Comparison of ENCODE assay signal across 25 cellular contexts in the genomic region with DNA sequence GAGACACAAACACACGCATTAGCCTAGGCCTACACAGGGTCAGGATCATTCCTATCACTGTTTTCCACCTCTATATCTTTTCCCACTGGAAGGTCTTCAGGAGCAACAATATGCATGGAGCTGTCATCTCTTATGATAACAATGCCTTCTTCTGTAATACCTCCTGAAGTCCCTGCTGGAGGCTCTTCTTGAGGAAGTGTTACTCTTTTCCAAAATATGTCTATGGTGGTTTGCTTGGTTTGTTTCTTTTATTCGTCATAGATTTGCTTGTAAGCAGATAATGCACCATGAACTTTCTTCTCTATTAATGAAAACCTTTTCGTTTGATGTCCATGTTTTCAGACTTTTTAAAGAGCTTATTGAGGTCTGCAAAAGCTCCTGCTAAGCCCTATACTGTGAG.
"Had no signal": no experiment of that assay in that cellular context is flagged by ENCODE, and none has a peak within 500 bp of the region (broad histone marks: within the 10 kb centered on the region; RNA-seq: fewer than 3 reads in every experiment).

No MANE protein-coding gene starts in this region.

- H3K9me3 ChIP-seq: heart left ventricle, prostate gland, suprapubic skin, tibial artery, upper lobe of right lung had no signal

- H3K27ac ChIP-seq: heart left ventricle, prostate gland, suprapubic skin, tibial artery, upper lobe of right lung had no signal

- H3K4me1 Mint-ChIP-seq: activated CD4-positive, alpha-beta memory T cell treated with anti-CD3 and anti-CD28 coated beads, Interleukin-2, amount 10 ng/mL, durations not matched to agents 7 days and 5 days; activated CD4-positive, alpha-beta T cell treated with anti-CD3 and anti-CD28 coated beads, Interleukin-2, amount 10 ng/mL, durations not matched to agents 7 days and 5 days had no signal

- H3K9me3 Mint-ChIP-seq: activated CD4-positive, alpha-beta memory T cell treated with anti-CD3 and anti-CD28 coated beads, Interleukin-2, amount 10 ng/mL, durations not matched to agents 7 days and 5 days; activated CD4-positive, alpha-beta T cell treated with anti-CD3 and anti-CD28 coated beads, Interleukin-2, amount 10 ng/mL, durations not matched to agents 7 days and 5 days; activated T-cell treated with anti-CD3 and anti-CD28 coated beads, Interleukin-2, amount 50 U/mL, for 24 hours; nephron; stimulated activated naive B cell treated with anti-CD40 and anti-IgM and Interleukin-4, amounts not matched to agents 10 μg/mL and 1 μg/mL and 100 μg/mL, for 72 hours had no signal

- H3K27me3 Mint-ChIP-seq: activated T-cell treated with anti-CD3 and anti-CD28 coated beads, Interleukin-2, amount 50 U/mL, for 24 hours; stimulated activated naive B cell treated with anti-CD40 and anti-IgM and Interleukin-4, amounts not matched to agents 10 μg/mL and 1 μg/mL and 100 μg/mL, for 72 hours had no signal

- H3K36me3 Mint-ChIP-seq: activated naive CD4-positive, alpha-beta T cell treated with anti-CD3 and anti-CD28 coated beads, Interleukin-2, amount 50 U/mL, for 72 hours had no signal

- ATAC-seq: activated naive CD4-positive, alpha-beta T cell treated with anti-CD3 and anti-CD28 coated beads, Interleukin-2, amount 50 U/mL, for 72 hours; heart left ventricle; left lobe of liver; sciatic nerve; stimulated activated naive B cell treated with anti-CD40 and anti-IgM and Interleukin-4, amounts not matched to agents 10 μg/mL and 1 μg/mL and 100 μg/mL, for 72 hours; upper lobe of right lung had no signal

- FAIRE-seq: endothelial cell of umbilical vein, small intestine had no signal

- H3K27ac Mint-ChIP-seq: activated CD4-positive, alpha-beta memory T cell treated with anti-CD3 and anti-CD28 coated beads, Interleukin-2, amount 10 ng/mL, durations not matched to agents 7 days and 5 days; activated CD4-positive, alpha-beta T cell treated with anti-CD3 and anti-CD28 coated beads, Interleukin-2, amount 10 ng/mL, durations not matched to agents 7 days and 5 days; activated naive CD4-positive, alpha-beta T cell treated with anti-CD3 and anti-CD28 coated beads, Interleukin-2, amount 50 U/mL, for 72 hours; activated T-cell treated with anti-CD3 and anti-CD28 coated beads, Interleukin-2, amount 50 U/mL, for 24 hours; nephron; stimulated activated naive B cell treated with anti-CD40 and anti-IgM and Interleukin-4, amounts not matched to agents 10 μg/mL and 1 μg/mL and 100 μg/mL, for 72 hours had no signal

- H3K4me3 Mint-ChIP-seq: activated CD4-positive, alpha-beta memory T cell treated with anti-CD3 and anti-CD28 coated beads, Interleukin-2, amount 10 ng/mL, durations not matched to agents 7 days and 5 days; activated CD4-positive, alpha-beta T cell treated with anti-CD3 and anti-CD28 coated beads, Interleukin-2, amount 10 ng/mL, durations not matched to agents 7 days and 5 days; activated T-cell treated with anti-CD3 and anti-CD28 coated beads, Interleukin-2, amount 50 U/mL, for 24 hours; nephron; stimulated activated naive B cell treated with anti-CD40 and anti-IgM and Interleukin-4, amounts not matched to agents 10 μg/mL and 1 μg/mL and 100 μg/mL, for 72 hours had no signal

- H3K4me3 ChIP-seq: heart left ventricle, lung, prostate gland, suprapubic skin, tibial artery, upper lobe of right lung had no signal

- H3K4me1 ChIP-seq: heart left ventricle, prostate gland, suprapubic skin, upper lobe of right lung had no signal

- H3K27me3 ChIP-seq: heart left ventricle, suprapubic skin, tibial artery, upper lobe of right lung had no signal

- DNase-seq: activated CD4-positive, alpha-beta memory T cell treated with anti-CD3 and anti-CD28 coated beads, Interleukin-2, amount 10 ng/mL, durations not matched to agents 7 days and 5 days; activated CD4-positive, alpha-beta T cell treated with anti-CD3 and anti-CD28 coated beads, Interleukin-2, amount 10 ng/mL, durations not matched to agents 7 days and 5 days; activated CD4-positive, CD25-positive, alpha-beta regulatory T cell treated with anti-CD3 and anti-CD28 coated beads, Interleukin-2, amount 50 U/mL, for 72 hours; activated CD8-positive, alpha-beta memory T cell treated with anti-CD3 and anti-CD28 coated beads, Interleukin-2, amount 50 U/mL, for 48 hours; activated gamma-delta T cell; activated T-cell treated with anti-CD3 and anti-CD28 coated beads, Interleukin-2, amount 50 U/mL, for 24 hours; anterior cingulate cortex; caudate nucleus; heart left ventricle; kidney glomerular epithelial cell; retina; small intestine; stimulated activated CD4-positive, alpha-beta T cell treated with anti-CD3 and anti-CD28 coated beads, Interleukin-4, amount 100 ng/mL, for 4 hours; stimulated activated naive B cell treated with anti-CD40 and anti-IgM and Interleukin-4, amounts not matched to agents 10 μg/mL and 1 μg/mL and 100 μg/mL, for 72 hours; T-helper 2 cell; tibial artery; upper lobe of right lung had no signal

- H3K36me3 ChIP-seq: heart left ventricle, prostate gland, suprapubic skin, tibial artery, upper lobe of right lung had no signal
